22 cellular contexts compared by ENCODE assay signal in the genomic region with DNA sequence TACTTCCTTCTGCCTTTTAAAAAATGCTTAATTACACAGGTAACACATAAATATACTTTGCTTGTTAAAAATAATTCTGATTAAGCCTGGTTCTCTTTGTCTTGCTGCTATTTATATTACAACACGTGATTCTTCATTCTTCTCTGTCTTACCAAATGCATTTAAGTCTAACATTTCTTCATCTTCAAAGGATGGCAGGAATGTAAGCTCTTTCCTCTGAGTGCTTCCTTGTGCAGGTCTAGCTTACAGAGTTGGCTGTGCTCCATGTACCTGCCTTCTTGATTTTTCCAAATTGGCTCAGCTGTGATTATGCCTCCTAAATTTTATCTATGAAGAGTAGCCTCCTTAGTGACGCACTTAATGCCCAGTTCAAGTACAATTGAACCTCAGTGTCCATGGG. TPM values are rescaled to one million over a fixed set of nuclear protein-coding genes. Genes with fewer than 3 reads are reported as not detected.
A peak's percentile ranks its signal among the peaks of the same experiment; 100 is the strongest.
DNase-seq lines count a peak whose midpoint lies in the region; ATAC-seq and TF ChIP-seq lines count a peak whose summit lies in the region.
"Had no signal": no experiment of that assay in that cellular context is flagged by ENCODE, and none has a peak within 500 bp of the region (broad histone marks: within the 10 kb centered on the region; RNA-seq: fewer than 3 reads in every experiment).

No MANE protein-coding gene starts in this region.

- no peaks in the 10 kb centered on the region for H3K9me3 ChIP-seq in SK-N-SH
- no peaks in the 10 kb centered on the region for H3K9me3 ChIP-seq in neutrophil
- no peaks in the 10 kb centered on the region for H3K9me3 ChIP-seq in WERI-Rb-1 (ENCODE audit: severe bottlenecking)
- H3K9me3 ChIP-seq: Caco-2, MG63, pancreas, SJSA1 had no signal

- no peak for TF ChIP-seq CTCF in AG10803 (conservative IDR thresholded peaks at IDR 0.05; ENCODE audit: low read length)
- TF ChIP-seq CTCF in SK-N-SH (IDR thresholded peaks at IDR 0.05), result no peak
- no peak for TF ChIP-seq CTCF in neutrophil (IDR thresholded peaks at IDR 0.05)
- TF ChIP-seq CTCF in WERI-Rb-1 (IDR thresholded peaks at IDR 0.05; ENCODE audit: low read depth, low read length), result no peak

- TF ChIP-seq RAD21 in SK-N-SH (IDR thresholded peaks at IDR 0.05; ENCODE audit: low read length), result no peak

- CTCF ChIA-PET in SK-N-SH (lab: Yijun Ruan, JAX), result no interaction called here

- no peaks in the 10 kb centered on the region for H4K20me1 ChIP-seq in SK-N-SH (ENCODE audit: insufficient read depth)

- ATAC-seq in GM21526 (IDR thresholded peaks at IDR 0.05; ENCODE audit: low FRiP score, unreplicated experiment), result no peak

- no peak for TF ChIP-seq EP300 in SK-N-SH (IDR thresholded peaks at IDR 0.05; ENCODE audit: borderline replicate concordance in 1 of 2, low read depth in 1 of 2, low read length in 1 of 2)

- no peaks in the 10 kb centered on the region for H3F3A ChIP-seq in SK-N-SH (replicated peaks; ENCODE audit: insufficient read depth)

- H3K4me3 ChIP-seq in AG10803 (ENCODE audit: low read length) (no peak overlapping the region), SK-N-SH (ENCODE audit: low read depth in 2 of 2, low read length in 1 of 2) (no peak overlapping the region), neutrophil (ENCODE audit: low read depth in 1 of 2, low read length in 1 of 2) (no peak overlapping the region), WERI-Rb-1 (ENCODE audit: low read depth, low read length) (no peak overlapping the region)
- H3K4me3 ChIP-seq: hepatocyte, MG63, pancreas, SJSA1 had no signal

- H3K9ac ChIP-seq in SK-N-SH, result no peak overlapping the region

- POLR2A ChIA-PET in SK-N-SH (lab: Yijun Ruan, JAX), result no interaction called here

- H3K27ac ChIP-seq in SK-N-SH (ENCODE audit: low read depth in 2 of 2, low read length in 1 of 2) (no peak overlapping the region; a peak in 2 of 4 replicates), neutrophil (peak overlapping the region; percentile 40), WERI-Rb-1 (no peak overlapping the region)
- H3K27ac ChIP-seq: hepatocyte, pancreas, SJSA1 had no signal

- peak overlapping the region; percentile 42; the same call in 1 of the 2 replicates for H2AFZ ChIP-seq in SK-N-SH (ENCODE audit: low read depth)
- H2AFZ ChIP-seq: hepatocyte had no signal

- WGBS in SK-N-SH (ENCODE audit: low lambda C conversion rate), result 51% methylated on average over 2 of the region's 2 CpGs

- H3K36me3 ChIP-seq in SK-N-SH (replicated peaks in 1 of 2; ENCODE audit: control insufficient read depth in 1 of 2, insufficient read depth in 2 of 2, low read length in 1 of 2) (no peaks in the 10 kb centered on the region), neutrophil (peaks cover 37% of the 10 kb centered on the region), WERI-Rb-1 (no peaks in the 10 kb centered on the region)
- H3K36me3 ChIP-seq: MG63, pancreas, SJSA1 had no signal

- H3K79me2 ChIP-seq in SK-N-SH (ENCODE audit: insufficient read depth), result no peaks in the 10 kb centered on the region
- H3K79me2 ChIP-seq: hepatocyte had no signal

- H3K9me2 ChIP-seq in SK-N-SH, result no peaks in the 10 kb centered on the region

- H3K4me1 ChIP-seq in SK-N-SH (ENCODE audit: control insufficient read depth in 1 of 2, insufficient read depth in 2 of 2, low read depth in 1 of 2, low read length in 1 of 2) (peaks cover 0 to 13% of the 10 kb centered on the region in 2 experiments; a peak in 2 of 4 replicates), neutrophil (ENCODE audit: control insufficient read depth in 1 of 2, insufficient read depth in 1 of 2, low read depth in 1 of 2, low read length in 1 of 2) (peaks cover 39 to 41% of the 10 kb centered on the region in 2 experiments)
- H3K4me1 ChIP-seq: Caco-2 had no signal

- H3K4me2 ChIP-seq in SK-N-SH, result no peak overlapping the region
- H3K4me2 ChIP-seq: hepatocyte had no signal

- DNase-seq in AG10803 (ENCODE audit: low read depth), result peak; percentile 10
- no peak for DNase-seq in SK-N-SH
- peak; percentile 67 for DNase-seq in iris pigment epithelial cell (ENCODE audit: low read depth)
- DNase-seq in WERI-Rb-1, result no peak
- no peak for DNase-seq in pons (ENCODE audit: low spot score)
- DNase-seq in SW480 (ENCODE audit: low spot score), result no peak
- DNase-seq: activated CD4-positive, alpha-beta memory T cell treated with anti-CD3 and anti-CD28 coated beads, Interleukin-2, amount 10 ng/mL, durations not matched to agents 7 days and 5 days; activated CD4-positive, CD25-positive, alpha-beta regulatory T cell; activated naive CD4-positive, alpha-beta T cell treated with Interleukin-2 at 50 U/mL for 16 hours; amygdala; Caco-2; effector CD8-positive, alpha-beta T cell; GOT3; islet precursor cell; MG63; NCI-H774; pancreas; stimulated activated CD4-positive, alpha-beta T cell treated with anti-CD3 and anti-CD28 coated beads, Interleukin-4, amount 100 ng/mL, for 24 hours had no signal

- no peaks in the 10 kb centered on the region for H3K27me3 ChIP-seq in SK-N-SH (ENCODE audit: insufficient read depth)
- no peaks in the 10 kb centered on the region for H3K27me3 ChIP-seq in neutrophil
- H3K27me3 ChIP-seq in WERI-Rb-1 (ENCODE audit: insufficient read depth, low read depth, severe bottlenecking), result no peaks in the 10 kb centered on the region
- H3K27me3 ChIP-seq: hepatocyte, MG63, pancreas, SJSA1 had no signal

TF ChIP-seq in SK-N-SH, 30 proteins besides CTCF, POLR2A, EP300 and RAD21:
- no peak for TF ChIP-seq NRF1 (IDR thresholded peaks at IDR 0.05; ENCODE audit: low read depth, low read length)
- TF ChIP-seq FOXM1 (IDR thresholded peaks at IDR 0.05; ENCODE audit: low read depth), result no peak
- TF ChIP-seq TCF12 (IDR thresholded peaks at IDR 0.05), result no peak
- no peak for TF ChIP-seq JUND (IDR thresholded peaks at IDR 0.05)
- TF ChIP-seq TEAD4 (IDR thresholded peaks at IDR 0.05; ENCODE audit: borderline replicate concordance, insufficient read depth), result no peak
- TF ChIP-seq, protein P1, sequence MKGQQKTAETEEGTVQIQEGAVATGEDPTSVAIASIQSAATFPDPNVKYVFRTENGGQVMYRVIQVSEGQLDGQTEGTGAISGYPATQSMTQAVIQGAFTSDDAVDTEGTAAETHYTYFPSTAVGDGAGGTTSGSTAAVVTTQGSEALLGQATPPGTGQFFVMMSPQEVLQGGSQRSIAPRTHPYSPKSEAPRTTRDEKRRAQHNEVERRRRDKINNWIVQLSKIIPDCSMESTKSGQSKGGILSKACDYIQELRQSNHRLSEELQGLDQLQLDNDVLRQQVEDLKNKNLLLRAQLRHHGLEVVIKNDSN (IDR thresholded peaks at IDR 0.05; ENCODE audit: borderline replicate concordance, low read depth), result no peak; the same call in 1 of the 2 replicates
- TF ChIP-seq, protein P2, sequence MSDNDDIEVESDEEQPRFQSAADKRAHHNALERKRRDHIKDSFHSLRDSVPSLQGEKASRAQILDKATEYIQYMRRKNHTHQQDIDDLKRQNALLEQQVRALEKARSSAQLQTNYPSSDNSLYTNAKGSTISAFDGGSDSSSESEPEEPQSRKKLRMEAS (IDR thresholded peaks at IDR 0.05; ENCODE audit: low read depth), result no peak
- no peak for TF ChIP-seq FOSL2 (IDR thresholded peaks at IDR 0.05; ENCODE audit: borderline replicate concordance, low read depth)
- TF ChIP-seq RXRA (IDR thresholded peaks at IDR 0.05; ENCODE audit: borderline replicate concordance, low read depth), result no peak
- TF ChIP-seq FOXJ3 (CRISPR knock-in tag; IDR thresholded peaks at IDR 0.05), result no peak
- no peak for TF ChIP-seq ELF1 (IDR thresholded peaks at IDR 0.05)
- no peak for TF ChIP-seq SIN3A (IDR thresholded peaks at IDR 0.05; ENCODE audit: borderline replicate concordance, low read depth, low read length)
- TF ChIP-seq GABPA (IDR thresholded peaks at IDR 0.05; ENCODE audit: low read depth), result no peak
- no peak for TF ChIP-seq RFX5 (IDR thresholded peaks at IDR 0.05; ENCODE audit: low read length)
- no peak for TF ChIP-seq YY1 (IDR thresholded peaks at IDR 0.05; ENCODE audit: low read depth)

RNA-seq across cellular contexts. Expression of gene RNF144B, which starts 44.4 kb away (rescaled TPM):
- polyA plus RNA-seq in SK-N-SH (2012; rRNA removed), result 1.2 and 1.8 TPM in 2 replicates
- 1.6 and 2.0 TPM in 2 replicates for polyA plus RNA-seq in SK-N-SH (2012; cell fraction: cytosol; rRNA removed)
- 2.0 and 3.7 TPM in 2 replicates for polyA plus RNA-seq in SK-N-SH (2012; cell fraction: nucleus; rRNA removed)

Comparison
In these comparisons a context has a peak if more than half of its experiments do, and no peak if none do; other contexts are left out.
1. DNase-seq: peak in AG10803 (single experiment) and iris pigment epithelial cell (single experiment); none in SK-N-SH (single experiment), WERI-Rb-1 (single experiment), pons (single experiment) and SW480 (single experiment).